23 cellular contexts compared by ENCODE assay signal in genomic region chr7:50628469-50629084, GRCh38.
DNase-seq lines count a peak whose midpoint lies in the region; ATAC-seq and TF ChIP-seq lines count a peak whose summit lies in the region.
"Had no signal": no experiment of that assay in that cellular context is flagged by ENCODE, and none has a peak within 500 bp of the region (broad histone marks: within the 10 kb centered on the region; RNA-seq: fewer than 3 reads in every experiment).

No MANE protein-coding gene starts in this region.

- TF ChIP-seq CTCF in DOHH2 (IDR thresholded peaks at IDR 0.05; ENCODE audit: low read depth, low read length, poor library complexity, severe bottlenecking) (no peak), WTC11 (IDR thresholded peaks at IDR 0.05) (no peak)

- H3K9me2 ChIP-seq in DOHH2 (replicated peaks; ENCODE audit: control insufficient read depth, low read length) = no peaks in the 10 kb centered on the region

- POLR2A ChIA-PET in WTC11 (lab: Charles Lee) = no interaction called here

- H4K20me1 ChIP-seq in DOHH2 (ENCODE audit: control insufficient read depth, insufficient read depth, low read depth, low read length) = no peaks in the 10 kb centered on the region

- DNase-seq in WTC11 (ENCODE audit: low spot score) (peak; percentile 53), iPS-NIHi11 (ENCODE audit: low spot score) (peak; percentile 66), trophoblast cell (no peak), COLO829 (ENCODE audit: low spot score) (no peak), Kasumi-1 (lab: John Stamatoyannopoulos, UW) (no peak)
- DNase-seq in activated CD8-positive, alpha-beta memory T cell treated with anti-CD3 and anti-CD28 coated beads, Interleukin-2, amount 50 U/mL, for 48 hours = no peak
- DNase-seq: activated CD4-positive, alpha-beta memory T cell treated with anti-CD3 and anti-CD28 coated beads for 36 hours; activated naive CD4-positive, alpha-beta T cell; amniotic stem cell; CD8-positive, alpha-beta memory T cell; central memory CD4-positive, alpha-beta T cell; DMS79 treated with DMSO at 0.1 percent for 48 hours; foreskin fibroblast; hypothalamus; NCI-H146; stimulated activated naive CD4-positive, alpha-beta T cell treated with Interleukin-2 at 50 U/mL for 16 hours; thyroid gland had no signal

- peak overlapping the region; percentile 76; the same call in 1 of the 2 replicates for H3K27ac Mint-ChIP-seq in WTC11
- H3K27ac Mint-ChIP-seq: activated CD4-positive, alpha-beta memory T cell treated with anti-CD3 and anti-CD28 coated beads for 36 hours; natural killer cell treated with Interleukin-12 subunit alpha and Interleukin-12 subunit beta and Interleukin-15 and Interleukin-18, amount 100 ng/mL, for 72 hours; T-helper 1 cell treated with Interleukin-12 subunit alpha and Interleukin-12 subunit beta and Interleukin-4 antibody, amounts not matched to agents 30 μg/mL and 1 μg/mL, for 36 hours had no signal

- H2AK5ac ChIP-seq in trophoblast cell (ENCODE audit: low read length) = no peak overlapping the region

- no peak overlapping the region for H2AFZ ChIP-seq in trophoblast cell (ENCODE audit: insufficient read depth, low read length, poor library complexity)

- H4K91ac ChIP-seq in trophoblast cell (ENCODE audit: low read depth, low read length) = no peak overlapping the region

- H3K9me3 Mint-ChIP-seq in WTC11 = peaks cover 6% of the 10 kb centered on the region
- H3K9me3 Mint-ChIP-seq: activated CD4-positive, alpha-beta memory T cell treated with anti-CD3 and anti-CD28 coated beads for 36 hours; CD8-positive, alpha-beta memory T cell; natural killer cell treated with Interleukin-12 subunit alpha and Interleukin-12 subunit beta and Interleukin-15 and Interleukin-18, amount 100 ng/mL, for 72 hours; T-helper 1 cell treated with Interleukin-12 subunit alpha and Interleukin-12 subunit beta and Interleukin-4 antibody, amounts not matched to agents 30 μg/mL and 1 μg/mL, for 36 hours had no signal

- H3K4me1 ChIP-seq in DOHH2 (ENCODE audit: control insufficient read depth, low read length) = peaks cover 16% of the 10 kb centered on the region
- H3K4me1 ChIP-seq in trophoblast cell (ENCODE audit: control insufficient read depth in 1 of 2, insufficient read depth in 2 of 2, low read length in 2 of 2) = peaks cover 15 to 24% of the 10 kb centered on the region in 2 experiments
- H3K4me1 ChIP-seq: thyroid gland had no signal

- H3K14ac ChIP-seq in trophoblast cell (ENCODE audit: low read length) = no peak overlapping the region

- H3F3A ChIP-seq in DOHH2 (ENCODE audit: control insufficient read depth, insufficient read depth) = no peaks in the 10 kb centered on the region

- peaks cover 18% of the 10 kb centered on the region for H3K27me3 ChIP-seq in DOHH2 (ENCODE audit: control insufficient read depth, low read length)
- H3K27me3 ChIP-seq in trophoblast cell (ENCODE audit: insufficient read depth, low read length) = no peaks in the 10 kb centered on the region
- H3K27me3 ChIP-seq: thyroid gland had no signal

- H3K79me1 ChIP-seq in trophoblast cell (ENCODE audit: low read length) = peaks cover 5% of the 10 kb centered on the region

- H3K4me3 Mint-ChIP-seq in WTC11 = no peak overlapping the region
- H3K4me3 Mint-ChIP-seq: activated CD4-positive, alpha-beta memory T cell treated with anti-CD3 and anti-CD28 coated beads for 36 hours; CD8-positive, alpha-beta memory T cell; natural killer cell treated with Interleukin-12 subunit alpha and Interleukin-12 subunit beta and Interleukin-15 and Interleukin-18, amount 100 ng/mL, for 72 hours; T-helper 1 cell treated with Interleukin-12 subunit alpha and Interleukin-12 subunit beta and Interleukin-4 antibody, amounts not matched to agents 30 μg/mL and 1 μg/mL, for 36 hours had no signal

- no peak overlapping the region for H4K8ac ChIP-seq in trophoblast cell (ENCODE audit: low read depth, low read length)

- H3K4me1 Mint-ChIP-seq in WTC11 = peaks cover 40% of the 10 kb centered on the region

- H3K27ac ChIP-seq in DOHH2 (ENCODE audit: low read depth, low read length) (no peak overlapping the region), trophoblast cell (ENCODE audit: low read depth, low read length) (no peak overlapping the region)
- H3K27ac ChIP-seq: skin epidermis, thyroid gland had no signal

- CTCF ChIA-PET in WTC11 (lab: Charles Lee) = interaction anchor here (0.6 to 2.1 kb wide), 14 partner anchors 13 to 1273 kb away, joined by 3 to 7 read pairs (median 3); no protein-coding TSS in a partner anchor

- no peaks in the 10 kb centered on the region for H3K27me3 Mint-ChIP-seq in WTC11 (ENCODE audit: low read depth)

- H2BK120ac ChIP-seq in trophoblast cell (ENCODE audit: insufficient read depth, low read length, poor library complexity) = no peak overlapping the region

- peaks cover 9% of the 10 kb centered on the region for H3K36me3 Mint-ChIP-seq in WTC11
- H3K36me3 Mint-ChIP-seq: activated CD4-positive, alpha-beta memory T cell treated with anti-CD3 and anti-CD28 coated beads for 36 hours had no signal

- no CpG with 5 or more reads among the region's 6 CpGs for WGBS in trophoblast cell (ENCODE audit: extremely low coverage, insufficient coverage, insufficient read length)

- peak overlapping the region; percentile 6 for H3K18ac ChIP-seq in trophoblast cell (ENCODE audit: low read length)

- H4K12ac ChIP-seq in trophoblast cell (ENCODE audit: low read depth, low read length) = no peak overlapping the region

- H3K9me3 ChIP-seq in DOHH2 (ENCODE audit: control insufficient read depth, insufficient read depth, low read length) = no peaks in the 10 kb centered on the region
- H3K9me3 ChIP-seq in trophoblast cell (ENCODE audit: insufficient read depth, low read depth, low read length) = no peaks in the 10 kb centered on the region
- H3K9me3 ChIP-seq: thyroid gland had no signal

- no peak overlapping the region for H2BK5ac ChIP-seq in trophoblast cell (ENCODE audit: low read depth, low read length, poor library complexity)

- H3K4me2 ChIP-seq in DOHH2 (ENCODE audit: low read length) = peak overlapping the region; percentile 27
- no peak overlapping the region for H3K4me2 ChIP-seq in trophoblast cell (ENCODE audit: low read length)

- H3K9ac ChIP-seq in trophoblast cell (ENCODE audit: low read length) = no peak overlapping the region

- H3K4me3 ChIP-seq in DOHH2 (ENCODE audit: low read length) (peak overlapping the region; percentile 6), trophoblast cell (ENCODE audit: low read depth, low read length) (no peak overlapping the region)
- H3K4me3 ChIP-seq: skin epidermis, thyroid gland had no signal

- H3K4ac ChIP-seq in trophoblast cell (ENCODE audit: low read depth, low read length) = no peak overlapping the region

- no peak overlapping the region for H2BK12ac ChIP-seq in trophoblast cell (ENCODE audit: low read length)

- H3K23ac ChIP-seq in trophoblast cell (ENCODE audit: low read length) = no peak overlapping the region

- ATAC-seq in WTC11 (peak; percentile 57), HG03439 (IDR thresholded peaks at IDR 0.05; ENCODE audit: unreplicated experiment) (no peak)
- ATAC-seq: natural killer cell treated with Interleukin-12 subunit alpha and Interleukin-12 subunit beta and Interleukin-15 and Interleukin-18, amount 100 ng/mL, for 72 hours; Panc1 had no signal

- no peaks in the 10 kb centered on the region for H3K79me2 ChIP-seq in DOHH2 (ENCODE audit: control insufficient read depth, low read length)
- peaks cover 8% of the 10 kb centered on the region for H3K79me2 ChIP-seq in trophoblast cell (ENCODE audit: control insufficient read depth, insufficient read depth, low read length, poor library complexity)

- H3K36me3 ChIP-seq in DOHH2 (ENCODE audit: control insufficient read depth, low read length) (no peaks in the 10 kb centered on the region), trophoblast cell (ENCODE audit: control insufficient read depth in 1 of 2, insufficient read depth in 2 of 2, low read length in 2 of 2) (peaks cover 5 to 10% of the 10 kb centered on the region in 2 experiments)
- H3K36me3 ChIP-seq: thyroid gland had no signal

TF ChIP-seq in WTC11, 78 proteins besides CTCF, POLR2A, EP300 and RAD21 (continues in another document):
- TF ChIP-seq NFATC4 (CRISPR knock-in tag; IDR thresholded peaks at IDR 0.05) (no peak), HMGXB4 (CRISPR knock-in tag; IDR thresholded peaks at IDR 0.05) (no peak), E2F5 (CRISPR knock-in tag; IDR thresholded peaks at IDR 0.05) (no peak), ERG (CRISPR knock-in tag; IDR thresholded peaks at IDR 0.05) (no peak)

Comparison
In these comparisons a context has a peak if more than half of its experiments do, and no peak if none do; other contexts are left out.
1. DNase-seq: peak in WTC11 (single experiment) and iPS-NIHi11 (single experiment); none in trophoblast cell (0 of 2), COLO829 (single experiment), Kasumi-1 (0 of 2) and activated CD8-positive, alpha-beta memory T cell treated with anti-CD3 and anti-CD28 coated beads, Interleukin-2, amount 50 U/mL, for 48 hours (single experiment).